In genomic region chr16:35533683-35534082, GRCh38 we compare ENCODE assay signal across 19 cellular contexts.
DNase-seq lines count a peak whose midpoint lies in the region; FAIRE-seq and TF ChIP-seq lines count a peak whose summit lies in the region.
"Had no signal": no experiment of that assay in that cellular context is flagged by ENCODE, and none has a peak within 500 bp of the region (broad histone marks: within the 10 kb centered on the region; RNA-seq: fewer than 3 reads in every experiment).

No MANE protein-coding gene starts in this region.

- H3K36me3 Mint-ChIP-seq in activated naive CD8-positive, alpha-beta T cell treated with anti-CD3 and anti-CD28 coated beads for 36 hours, result no peaks in the 10 kb centered on the region
- no peaks in the 10 kb centered on the region for H3K36me3 Mint-ChIP-seq in CD8-positive, alpha-beta memory T cell

- H3K36me3 ChIP-seq in HEK293 (ENCODE audit: control insufficient read depth in 2 of 2, insufficient read depth in 1 of 2, low read length in 2 of 2), result no peaks in the 10 kb centered on the region
- H3K36me3 ChIP-seq in CD8-positive, alpha-beta memory T cell (ENCODE audit: insufficient read depth, low read length), result no peaks in the 10 kb centered on the region

- TF ChIP-seq CTCF in HEK293 (tag by site-specific recombination; IDR thresholded peaks at IDR 0.05), result no peak

- H3K4me1 ChIP-seq in HEK293 (ENCODE audit: control insufficient read depth, insufficient read depth, low read length), result no peaks in the 10 kb centered on the region
- H3K4me1 ChIP-seq in CD8-positive, alpha-beta memory T cell (ENCODE audit: insufficient read depth, low read length), result no peaks in the 10 kb centered on the region
- H3K4me1 ChIP-seq: Caco-2 had no signal

- H3K27me3 Mint-ChIP-seq in activated naive CD8-positive, alpha-beta T cell treated with anti-CD3 and anti-CD28 coated beads for 36 hours, result no peaks in the 10 kb centered on the region
- H3K27me3 Mint-ChIP-seq in CD8-positive, alpha-beta memory T cell, result peaks cover 0 to 1% of the 10 kb centered on the region in 2 donors

- POLR2A ChIA-PET in HEK293 (lab: Yijun Ruan, JAX), result no interaction called here
- POLR2A ChIA-PET in CD8-positive, alpha-beta memory T cell (lab: Charles Lee), result no interaction called here

- CTCF ChIA-PET in HEK293 (lab: Yijun Ruan, JAX), result no interaction called here
- CTCF ChIA-PET in CD8-positive, alpha-beta memory T cell (lab: Charles Lee), result no interaction called here

- H3K9me3 Mint-ChIP-seq in activated naive CD8-positive, alpha-beta T cell treated with anti-CD3 and anti-CD28 coated beads for 36 hours, result peaks cover 14% of the 10 kb centered on the region
- peaks cover 6 to 27% (median 23%) of the 10 kb centered on the region in 5 donors for H3K9me3 Mint-ChIP-seq in CD8-positive, alpha-beta memory T cell

- no peaks in the 10 kb centered on the region for H3K4me1 Mint-ChIP-seq in activated naive CD8-positive, alpha-beta T cell treated with anti-CD3 and anti-CD28 coated beads for 36 hours
- H3K4me1 Mint-ChIP-seq in CD8-positive, alpha-beta memory T cell, result no peaks in the 10 kb centered on the region

- peak; percentile 0 for DNase-seq in ELR (ENCODE audit: low read depth)
- peak; percentile 27 for DNase-seq in SK-MEL-5 (ENCODE audit: low read depth, low spot score)
- no peak for DNase-seq in frontal cortex (ENCODE audit: low spot score in 2 of 2)
- DNase-seq in NOMO-1 treated with dmso at 0.1 percent for 144 hours (lab: John Stamatoyannopoulos, UW; ENCODE audit: unreplicated experiment), result no peak
- DNase-seq in activated naive CD8-positive, alpha-beta T cell treated with anti-CD3 and anti-CD28 coated beads for 36 hours, result no peak
- DNase-seq in CD8-positive, alpha-beta memory T cell, result no peak
- DNase-seq: Caco-2, DMS79, GF-D8, GOT3, NCI-H1417 treated with DMSO at 0.1 percent for 48 hours, NCI-H2029 treated with DMSO at 0.1 percent for 48 hours, NCI-H226, NCI-H69, PC-9, T-helper 1 cell had no signal

- H3K27ac Mint-ChIP-seq in activated naive CD8-positive, alpha-beta T cell treated with anti-CD3 and anti-CD28 coated beads for 36 hours, result no peak overlapping the region
- no peak overlapping the region for H3K27ac Mint-ChIP-seq in CD8-positive, alpha-beta memory T cell

- no peak overlapping the region for H3K27ac ChIP-seq in HEK293 (ENCODE audit: extremely low read depth, low read depth, low read length)
- no peak overlapping the region for H3K27ac ChIP-seq in CD8-positive, alpha-beta memory T cell (ENCODE audit: low read depth, low read length)
- H3K27ac ChIP-seq: C4-2B, PC-9, SK-N-MC had no signal

- no peaks in the 10 kb centered on the region for H3K27me3 ChIP-seq in CD8-positive, alpha-beta memory T cell (ENCODE audit: insufficient read depth, low read length, poor library complexity, severe bottlenecking)

- no peaks in the 10 kb centered on the region for H3K9me3 ChIP-seq in HEK293 (ENCODE audit: control insufficient read depth, insufficient read depth, low read depth, low read length)
- H3K9me3 ChIP-seq in CD8-positive, alpha-beta memory T cell (ENCODE audit: low read length), result no peaks in the 10 kb centered on the region
- H3K9me3 ChIP-seq: Caco-2 had no signal

- in situ Hi-C loops in SK-MEL-5 (cut with HindIII; ENCODE audit: low pct_unique_long_range_greater_than_20kb, low sequenced_read_pairs), result no loop called here

- no peak overlapping the region for H3K4me3 ChIP-seq in HEK293 (ENCODE audit: low read depth, low read length)
- no peak overlapping the region for H3K4me3 ChIP-seq in CD8-positive, alpha-beta memory T cell (ENCODE audit: low read length)
- H3K4me3 ChIP-seq: PC-9, SK-N-MC had no signal

- H3K4me3 Mint-ChIP-seq in activated naive CD8-positive, alpha-beta T cell treated with anti-CD3 and anti-CD28 coated beads for 36 hours, result no peak overlapping the region
- H3K4me3 Mint-ChIP-seq in CD8-positive, alpha-beta memory T cell, result no peak overlapping the region

- FAIRE-seq in frontal cortex (lab: Jason Lieb, UNC), result peak; percentile 17

TF ChIP-seq in HEK293, 187 proteins besides CTCF, POLR2A, EP300 and RAD21:
- TF ChIP-seq ZNF629 (tag by site-specific recombination; IDR thresholded peaks at IDR 0.05) (peak; percentile 91), ZNF37A (tag by site-specific recombination; IDR thresholded peaks at IDR 0.05) (no peak), ZNF777 (tag by site-specific recombination; IDR thresholded peaks at IDR 0.05; ENCODE audit: borderline replicate concordance) (no peak), GLIS2 (tag by site-specific recombination; IDR thresholded peaks at IDR 0.05) (no peak), YY2 (tag by site-specific recombination; IDR thresholded peaks at IDR 0.05) (no peak), ZNF660 (tag by site-specific recombination; IDR thresholded peaks at IDR 0.05) (no peak), ZNF140 (tag by site-specific recombination; IDR thresholded peaks at IDR 0.05) (no peak), ZNF23 (tag by site-specific recombination; IDR thresholded peaks at IDR 0.05; ENCODE audit: borderline replicate concordance) (no peak), HIC1 (tag by site-specific recombination; IDR thresholded peaks at IDR 0.05) (no peak), ZNF510 (tag by site-specific recombination; IDR thresholded peaks at IDR 0.05; ENCODE audit: insufficient replicate concordance) (no peak), GLI4 (tag by site-specific recombination; IDR thresholded peaks at IDR 0.05) (no peak), ZNF626 (tag by site-specific recombination; IDR thresholded peaks at IDR 0.05) (no peak), ZNF561 (tag by site-specific recombination; IDR thresholded peaks at IDR 0.05; ENCODE audit: borderline replicate concordance) (no peak), SP3 (tag by site-specific recombination; IDR thresholded peaks at IDR 0.05) (no peak), HOXA7 (CRISPR knock-in tag; IDR thresholded peaks at IDR 0.05; ENCODE audit: borderline replicate concordance) (no peak), ZSCAN5A (tag by site-specific recombination; IDR thresholded peaks at IDR 0.05) (no peak), ZBTB21 (tag by site-specific recombination; IDR thresholded peaks at IDR 0.05) (peak; percentile 94), ZFP41 (tag by site-specific recombination; IDR thresholded peaks at IDR 0.05; ENCODE audit: borderline replicate concordance) (no peak), ATF2 (tag by site-specific recombination; IDR thresholded peaks at IDR 0.05; ENCODE audit: low read depth) (peak; percentile 97), ZNF132 (tag by site-specific recombination; IDR thresholded peaks at IDR 0.05; ENCODE audit: borderline replicate concordance) (no peak), ZNF596 (tag by site-specific recombination; IDR thresholded peaks at IDR 0.05) (no peak), OSR2 (tag by site-specific recombination; IDR thresholded peaks at IDR 0.05) (no peak), ZNF302 (tag by site-specific recombination; IDR thresholded peaks at IDR 0.05; ENCODE audit: low read depth) (no peak)

Comparison
In these comparisons a context has a peak if more than half of its experiments do, and no peak if none do; other contexts are left out.
1. DNase-seq: peak in ELR (single experiment) and SK-MEL-5 (single experiment); none in frontal cortex (0 of 2), NOMO-1 treated with dmso at 0.1 percent for 144 hours (single experiment), activated naive CD8-positive, alpha-beta T cell treated with anti-CD3 and anti-CD28 coated beads for 36 hours (single experiment) and CD8-positive, alpha-beta memory T cell (0 of 5).